3 cellular contexts compared by ENCODE assay signal in genomic region chr13:53839461-53839860, GRCh38.
"Had no signal": no experiment of that assay in that cellular context is flagged by ENCODE, and none has a peak within 500 bp of the region (broad histone marks: within the 10 kb centered on the region; RNA-seq: fewer than 3 reads in every experiment).

No MANE protein-coding gene starts in this region.

- ATAC-seq: GM12878 had no signal

- DNase-seq: GDM1, GF-D8 had no signal
